ENCODE assay signal across 22 cellular contexts in genomic region chr15:74222705-74223104, GRCh38. TPM values are rescaled to one million over a fixed set of nuclear protein-coding genes. Genes with fewer than 3 reads are reported as not detected.
A peak's percentile ranks its signal among the peaks of the same experiment; 100 is the strongest.
DNase-seq lines count a peak whose midpoint lies in the region; ATAC-seq and TF ChIP-seq lines count a peak whose summit lies in the region.
"Had no signal": no experiment of that assay in that cellular context is flagged by ENCODE, and none has a peak within 500 bp of the region (broad histone marks: within the 10 kb centered on the region; RNA-seq: fewer than 3 reads in every experiment).

No MANE protein-coding gene starts in this region.

- no peak overlapping the region for H2AFZ ChIP-seq in GM23338
- no peak overlapping the region for H2AFZ ChIP-seq in neural progenitor cell (replicated peaks)
- no peak overlapping the region for H2AFZ ChIP-seq in OCI-LY7 (ENCODE audit: low read length)

- H3K9me2 ChIP-seq in GM23338 (ENCODE audit: insufficient read depth) (no peaks in the 10 kb centered on the region), OCI-LY7 (ENCODE audit: insufficient read depth, low read length) (no peaks in the 10 kb centered on the region)

- H3K27me3 ChIP-seq in GM23338 (ENCODE audit: insufficient read depth) = peaks cover 100% of the 10 kb centered on the region
- H3K27me3 ChIP-seq in endodermal cell (ENCODE audit: control insufficient read depth, insufficient read depth, low read length, poor library complexity, severe bottlenecking) = peaks cover 6% of the 10 kb centered on the region
- peaks cover 47% of the 10 kb centered on the region for H3K27me3 ChIP-seq in neural progenitor cell
- H3K27me3 ChIP-seq: thyroid gland had no signal

- H3K27me3 Mint-ChIP-seq in GM23338 (ENCODE audit: insufficient read depth, low read depth, poor library complexity) (peaks cover 83% of the 10 kb centered on the region), endodermal cell (ENCODE audit: insufficient read depth) (peaks cover 70% of the 10 kb centered on the region), neural progenitor cell (ENCODE audit: insufficient read depth, low read depth) (peaks cover 35% of the 10 kb centered on the region)

- TF ChIP-seq CTCF in GM23338 (conservative IDR thresholded peaks at IDR 0.05; ENCODE audit: low read depth in 2 of 2) (no peak), endodermal cell (conservative IDR thresholded peaks at IDR 0.05) (no peak), neural progenitor cell (IDR thresholded peaks at IDR 0.05) (no peak), OCI-LY7 (conservative IDR thresholded peaks at IDR 0.05; ENCODE audit: low read length) (no peak)

- peaks cover 45% of the 10 kb centered on the region for H3K4me1 ChIP-seq in GM23338 (ENCODE audit: insufficient read depth)
- peaks cover 3% of the 10 kb centered on the region for H3K4me1 ChIP-seq in endodermal cell (ENCODE audit: control insufficient read depth, insufficient read depth, low read length)
- H3K4me1 ChIP-seq in neural progenitor cell = peaks cover 50% of the 10 kb centered on the region
- H3K4me1 ChIP-seq in OCI-LY7 (ENCODE audit: insufficient read depth, low read length, poor library complexity, severe bottlenecking) = no peaks in the 10 kb centered on the region

- H3K4me2 ChIP-seq in GM23338 = peak overlapping the region; percentile 71
- peak overlapping the region; percentile 68 for H3K4me2 ChIP-seq in neural progenitor cell
- no peak overlapping the region for H3K4me2 ChIP-seq in OCI-LY7 (ENCODE audit: low read length)

- BruUV-seq in OCI-LY7 (replicated peaks; lab: Mats Ljungman, UMichigan) = no TSS peak

- peak; percentile 12 for ATAC-seq in GM23338
- no peak for ATAC-seq in HG03135 (IDR thresholded peaks at IDR 0.05; ENCODE audit: unreplicated experiment)
- ATAC-seq: activated CD4-positive, alpha-beta T cell treated with anti-CD3 and anti-CD28 coated beads for 36 hours; natural killer cell; T-cell had no signal

- H3F3A ChIP-seq in GM23338 (replicated peaks; ENCODE audit: low read depth) (no peaks in the 10 kb centered on the region), neural progenitor cell (ENCODE audit: low read depth) (peaks cover 47% of the 10 kb centered on the region)

- DNase-seq in GM23338 (ENCODE audit: low spot score) (peak; percentile 51), NCI-H1092 (lab: John Stamatoyannopoulos, UW) (peak; percentile 54), endodermal cell (no peak), neural progenitor cell (ENCODE audit: low spot score) (peak; percentile 55), NCI-H748 treated with DMSO at 0.1 percent for 48 hours (lab: John Stamatoyannopoulos, UW) (no peak), OCI-LY7 (ENCODE audit: low spot score) (no peak)
- DNase-seq: activated CD4-positive, alpha-beta T cell treated with anti-CD3 and anti-CD28 coated beads for 36 hours; CD8-positive, alpha-beta memory T cell; effector CD8-positive, alpha-beta T cell; esophagus squamous epithelium; HFFc6; natural killer cell; small intestine; stimulated activated CD4-positive, alpha-beta T cell treated with anti-CD3 and anti-CD28 coated beads, Interleukin-2, amount 100 ng/mL, for 48 hours; stimulated activated naive CD8-positive, alpha-beta T cell treated with anti-CD3 and anti-CD28 coated beads, Interleukin-15, Interleukin-2, amounts not matched to agents 100 U/mL and 50 U/mL, for 24 hours; T-cell had no signal

- H3K79me2 ChIP-seq in GM23338 (replicated peaks; ENCODE audit: insufficient read depth) (no peaks in the 10 kb centered on the region), neural progenitor cell (ENCODE audit: low read depth) (no peaks in the 10 kb centered on the region), OCI-LY7 (ENCODE audit: insufficient read depth, low read depth, low read length) (no peaks in the 10 kb centered on the region)

- CTCF ChIA-PET in OCI-LY7 (lab: Charles Lee; ENCODE audit: unreplicated experiment) = no interaction called here

- no peaks in the 10 kb centered on the region; the same call in 1 of the 2 replicates for H4K20me1 ChIP-seq in GM23338 (replicated peaks; ENCODE audit: insufficient read depth)
- no peaks in the 10 kb centered on the region for H4K20me1 ChIP-seq in neural progenitor cell (ENCODE audit: low read depth)
- H4K20me1 ChIP-seq in OCI-LY7 (ENCODE audit: insufficient read depth, low read length) = no peaks in the 10 kb centered on the region

- peaks cover 55% of the 10 kb centered on the region for H3K4me1 Mint-ChIP-seq in GM23338
- peaks cover 26% of the 10 kb centered on the region for H3K4me1 Mint-ChIP-seq in endodermal cell
- peaks cover 78% of the 10 kb centered on the region for H3K4me1 Mint-ChIP-seq in neural progenitor cell
- H3K4me1 Mint-ChIP-seq: CD8-positive, alpha-beta memory T cell; natural killer cell had no signal

- H3K9me3 ChIP-seq in endodermal cell (ENCODE audit: control insufficient read depth, low read length) = no peaks in the 10 kb centered on the region
- no peaks in the 10 kb centered on the region for H3K9me3 ChIP-seq in neural progenitor cell (ENCODE audit: low read depth)
- H3K9me3 ChIP-seq in OCI-LY7 (ENCODE audit: low read length) = no peaks in the 10 kb centered on the region
- H3K9me3 ChIP-seq: esophagus squamous epithelium, thyroid gland had no signal

- no peak overlapping the region for H3K27ac Mint-ChIP-seq in GM23338
- H3K27ac Mint-ChIP-seq in endodermal cell = no peak overlapping the region
- peak overlapping the region; percentile 6 for H3K27ac Mint-ChIP-seq in neural progenitor cell
- H3K27ac Mint-ChIP-seq: activated CD4-positive, alpha-beta T cell treated with anti-CD3 and anti-CD28 coated beads for 36 hours; activated naive CD4-positive, alpha-beta T cell treated with anti-CD3 and anti-CD28 coated beads, Interleukin-2, amount 50 U/mL, for 24 hours; HFFc6; natural killer cell; T-cell had no signal

- POLR2A ChIA-PET in OCI-LY7 (lab: Charles Lee) = no interaction called here

- 33 to 45% methylated on average over 4 to 11 of the region's 16 CpGs for WGBS in endodermal cell (ENCODE audit: insufficient coverage in 1 of 2, insufficient read length in 1 of 2), 2 experiments

- H3K4me3 ChIP-seq in GM23338 (peak overlapping the region; percentile 41), endodermal cell (ENCODE audit: low read length) (no peak overlapping the region), neural progenitor cell (no peak overlapping the region), OCI-LY7 (ENCODE audit: low read depth, low read length, poor library complexity, severe bottlenecking) (no peak overlapping the region)
- H3K4me3 ChIP-seq: esophagus squamous epithelium, thyroid gland had no signal

- H3K36me3 Mint-ChIP-seq in GM23338 (ENCODE audit: low read depth) (no peaks in the 10 kb centered on the region), endodermal cell (ENCODE audit: low read depth) (no peaks in the 10 kb centered on the region), neural progenitor cell (no peaks in the 10 kb centered on the region)
- H3K36me3 Mint-ChIP-seq: activated naive CD4-positive, alpha-beta T cell treated with anti-CD3 and anti-CD28 coated beads, Interleukin-2, amount 50 U/mL, for 24 hours; CD8-positive, alpha-beta memory T cell; natural killer cell; T-cell had no signal

- H3K9me3 Mint-ChIP-seq in GM23338 (no peaks in the 10 kb centered on the region; the same call in 2 of the 3 replicates), endodermal cell (no peaks in the 10 kb centered on the region), neural progenitor cell (no peaks in the 10 kb centered on the region)
- H3K9me3 Mint-ChIP-seq: activated naive CD4-positive, alpha-beta T cell treated with anti-CD3 and anti-CD28 coated beads, Interleukin-2, amount 50 U/mL, for 24 hours; CD8-positive, alpha-beta memory T cell; HFFc6; natural killer cell; T-cell had no signal

- H3K9ac ChIP-seq in endodermal cell (ENCODE audit: extremely low read depth, low read length, poor library complexity, severe bottlenecking) = no peak overlapping the region
- no peak overlapping the region for H3K9ac ChIP-seq in neural progenitor cell

- H3K4me3 Mint-ChIP-seq in GM23338 = peak overlapping the region; percentile 47; the same call in 1 of the 3 replicates
- no peak overlapping the region for H3K4me3 Mint-ChIP-seq in endodermal cell
- no peak overlapping the region for H3K4me3 Mint-ChIP-seq in neural progenitor cell
- H3K4me3 Mint-ChIP-seq: activated CD4-positive, alpha-beta T cell treated with anti-CD3 and anti-CD28 coated beads for 36 hours; activated naive CD4-positive, alpha-beta T cell treated with anti-CD3 and anti-CD28 coated beads, Interleukin-2, amount 50 U/mL, for 24 hours; CD8-positive, alpha-beta memory T cell; HFFc6; natural killer cell; T-cell had no signal

- H3K36me3 ChIP-seq in GM23338 (ENCODE audit: insufficient read depth) (no peaks in the 10 kb centered on the region), endodermal cell (ENCODE audit: control insufficient read depth, insufficient read depth, low read length) (no peaks in the 10 kb centered on the region), neural progenitor cell (no peaks in the 10 kb centered on the region), OCI-LY7 (ENCODE audit: insufficient read depth, low read length) (no peaks in the 10 kb centered on the region)
- H3K36me3 ChIP-seq: esophagus squamous epithelium, thyroid gland had no signal

- intact Hi-C loops in OCI-LY7 (cut with micrococcal nuclease; ENCODE audit: unreplicated experiment) = no loop called here

- H3K27ac ChIP-seq in GM23338 (ENCODE audit: low read depth) (no peak overlapping the region), endodermal cell (ENCODE audit: low read depth, low read length) (peak overlapping the region; percentile 94), neural progenitor cell (no peak overlapping the region), OCI-LY7 (ENCODE audit: low read depth, low read length, poor library complexity, severe bottlenecking) (no peak overlapping the region)
- H3K27ac ChIP-seq: esophagus squamous epithelium, thyroid gland had no signal

RNA-seq across cellular contexts. Expression of gene CCDC33, which starts 13.4 kb away (rescaled TPM):
- total RNA-seq in GM23338 (2014; rRNA removed; shearing (Covaris generic)) = 0.27 and 2.6 TPM in 2 replicates
- 2.5 and 2.8 TPM in 2 replicates for polyA plus RNA-seq in GM23338 (2016; fragmentation: Nextera tagmentation; extraction: Ambion mirVana)
- 1 to 10 TPM; 2.8 to 3.5 TPM for total RNA-seq in endodermal cell
- 4.3 TPM for polyA plus RNA-seq in endodermal cell (2013, experiment 1 of 2)
- 2.9 TPM for polyA plus RNA-seq in endodermal cell (2013, experiment 2 of 2)
- 1.9 TPM in 1 of 2 replicates, not detected in the other for total RNA-seq in neural progenitor cell (ENCODE audit: low replicate concordance)
- not detected in 2 replicates for total RNA-seq in OCI-LY7 (2014; rRNA removed; shearing (Covaris generic))
- total RNA-seq in OCI-LY7 (2022) = not detected in 2 replicates
- total RNA-seq: activated CD4-positive, alpha-beta T cell treated with anti-CD3 and anti-CD28 coated beads for 36 hours; CD8-positive, alpha-beta memory T cell; esophagus squamous epithelium; LHCN-M2; mesenteric fat pad; natural killer cell; T-cell had no signal
- polyA plus RNA-seq: CD8-positive, alpha-beta memory T cell had no signal

RNA-seq across cellular contexts. Expression of gene STRA6, which starts 20.1 kb away (rescaled TPM):
- 9.9 and 14.1 TPM in 2 replicates for total RNA-seq in GM23338 (2014; rRNA removed; shearing (Covaris generic))
- polyA plus RNA-seq in GM23338 (2016; fragmentation: Nextera tagmentation; extraction: Ambion mirVana) = 8.2 TPM in 2 replicates
- total RNA-seq in endodermal cell = 10 to 100 TPM; 18.2 to 26.2 TPM
- polyA plus RNA-seq in endodermal cell (2013, experiment 1 of 2) = 25.5 TPM
- polyA plus RNA-seq in endodermal cell (2013, experiment 2 of 2) = 24.2 TPM
- total RNA-seq in neural progenitor cell (ENCODE audit: low replicate concordance) = 3.1 and 5.9 TPM in 2 replicates
- total RNA-seq in OCI-LY7 (2014; rRNA removed; shearing (Covaris generic)) = not detected in 2 replicates
- not detected in 2 replicates for total RNA-seq in OCI-LY7 (2022)
- total RNA-seq: activated CD4-positive, alpha-beta T cell treated with anti-CD3 and anti-CD28 coated beads for 36 hours; CD8-positive, alpha-beta memory T cell; LHCN-M2; mesenteric fat pad; natural killer cell; T-cell; thyroid gland had no signal
- polyA plus RNA-seq: CD8-positive, alpha-beta memory T cell had no signal

RNA-seq across cellular contexts. Expression of gene ISLR, which starts 49.2 kb away (rescaled TPM):
- 1.6 TPM in 1 of 2 replicates, not detected in the other for total RNA-seq in GM23338 (2014; rRNA removed; shearing (Covaris generic))
- polyA plus RNA-seq in GM23338 (2016; fragmentation: Nextera tagmentation; extraction: Ambion mirVana) = 0.09 and 0.55 TPM in 2 replicates
- total RNA-seq in endodermal cell (under 1 TPM in 1 of 2 donors, not detected in 1; 0.29 TPM), neural progenitor cell (ENCODE audit: low replicate concordance) (0.68 TPM in 1 of 2 replicates, not detected in the other), OCI-LY7 (2022) (not detected in 2 replicates)
- 2.7 TPM for polyA plus RNA-seq in endodermal cell (2013, experiment 1 of 2)
- polyA plus RNA-seq in endodermal cell (2013, experiment 2 of 2) = 2.9 TPM
- not detected in 2 replicates for total RNA-seq in OCI-LY7 (2014; rRNA removed; shearing (Covaris generic))
- total RNA-seq: activated CD4-positive, alpha-beta T cell treated with anti-CD3 and anti-CD28 coated beads for 36 hours; CD8-positive, alpha-beta memory T cell; natural killer cell; progenitor cell of endocrine pancreas had no signal
- polyA plus RNA-seq: CD8-positive, alpha-beta memory T cell had no signal

Comparison
In these comparisons a context has a peak if more than half of its experiments do, and no peak if none do; other contexts are left out.
1. DNase-seq: peak in GM23338 (single experiment), NCI-H1092 (single experiment) and neural progenitor cell (single experiment); none in endodermal cell (single experiment), NCI-H748 treated with DMSO at 0.1 percent for 48 hours (single experiment) and OCI-LY7 (single experiment).